9 cellular contexts compared by ENCODE assay signal in the genomic region with DNA sequence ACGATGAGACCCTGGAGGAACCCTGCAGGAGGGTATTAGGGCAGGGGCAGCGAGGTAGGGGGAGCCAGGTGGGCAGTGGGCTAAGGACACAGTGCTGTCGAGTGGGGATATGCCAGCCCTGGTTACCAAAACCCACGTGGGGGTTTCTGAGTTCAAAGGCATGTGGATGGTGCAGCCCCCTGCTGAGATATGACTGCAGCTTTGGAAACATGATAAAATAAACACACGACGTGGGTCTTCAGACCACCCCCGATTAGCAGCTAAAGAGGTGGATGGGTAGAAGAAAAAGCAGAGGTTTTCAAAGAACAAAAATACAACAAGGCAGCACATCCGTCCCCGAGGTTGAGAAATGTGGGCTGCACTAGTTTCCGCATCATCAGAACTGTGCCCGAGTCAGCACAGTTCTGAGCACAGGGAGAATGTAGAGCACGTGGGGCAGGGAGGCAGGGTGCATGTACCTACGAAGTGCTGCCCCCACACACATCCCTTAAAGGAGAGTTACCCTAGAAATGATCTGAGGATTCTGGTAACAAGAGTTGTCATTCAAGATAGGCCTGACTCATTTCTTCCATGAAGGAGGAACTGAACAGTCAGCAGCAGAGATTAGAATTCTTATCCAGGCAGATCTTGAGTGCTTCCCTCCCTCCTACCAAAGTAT.
DNase-seq lines count a peak whose midpoint lies in the region; ATAC-seq and TF ChIP-seq lines count a peak whose summit lies in the region.
"Had no signal": no experiment of that assay in that cellular context is flagged by ENCODE, and none has a peak within 500 bp of the region (broad histone marks: within the 10 kb centered on the region; RNA-seq: fewer than 3 reads in every experiment).

No MANE protein-coding gene starts in this region.

- no peak overlapping the region for H3K27ac ChIP-seq in endodermal cell (ENCODE audit: low read depth, low read length)

- H3K36me3 ChIP-seq in endodermal cell (ENCODE audit: control insufficient read depth, insufficient read depth, low read length) = no peaks in the 10 kb centered on the region
- H3K36me3 ChIP-seq: MG63 had no signal

- H3K4me3 ChIP-seq in endodermal cell (ENCODE audit: low read length) = no peak overlapping the region
- H3K4me3 ChIP-seq: MG63 had no signal

- peaks cover 0 to 8% of the 10 kb centered on the region in 2 donors for H3K27me3 Mint-ChIP-seq in effector memory CD8-positive, alpha-beta T cell
- H3K27me3 Mint-ChIP-seq in endodermal cell (ENCODE audit: insufficient read depth) = peaks cover 89% of the 10 kb centered on the region

- TF ChIP-seq CTCF in endodermal cell (conservative IDR thresholded peaks at IDR 0.05) = no peak

- ATAC-seq in effector memory CD8-positive, alpha-beta T cell (replicated peaks) = peak; percentile 47
- ATAC-seq in HG03457 (IDR thresholded peaks at IDR 0.05; ENCODE audit: unreplicated experiment) = no peak

- no peaks in the 10 kb centered on the region for H3K4me1 ChIP-seq in endodermal cell (ENCODE audit: control insufficient read depth, insufficient read depth, low read length)

- H3K4me3 Mint-ChIP-seq in effector memory CD8-positive, alpha-beta T cell = peak overlapping the region in 1 of 2 donors; percentile 3
- no peak overlapping the region for H3K4me3 Mint-ChIP-seq in endodermal cell

- no peaks in the 10 kb centered on the region for H3K9me3 ChIP-seq in endodermal cell (ENCODE audit: control insufficient read depth, low read length)
- H3K9me3 ChIP-seq: MG63 had no signal

- 71 to 84% methylated on average over 9 to 13 of the region's 13 CpGs for WGBS in endodermal cell (ENCODE audit: insufficient coverage in 1 of 2, insufficient read length in 1 of 2), 2 experiments

- peaks cover 18 to 20% of the 10 kb centered on the region in 2 donors for H3K4me1 Mint-ChIP-seq in effector memory CD8-positive, alpha-beta T cell (ENCODE audit: low read depth in 2 of 2)
- peaks cover 3% of the 10 kb centered on the region for H3K4me1 Mint-ChIP-seq in endodermal cell

- DNase-seq in HT1080 (ENCODE audit: low read depth) (peak; percentile 15), DMS153 treated with DMSO at 0.1 percent for 48 hours (lab: John Stamatoyannopoulos, UW; ENCODE audit: unreplicated experiment) (no peak), ureter (ENCODE audit: low spot score) (no peak), endodermal cell (no peak)
- DNase-seq in activated CD8-positive, alpha-beta memory T cell treated with anti-CD3 and anti-CD28 coated beads for 24 hours = peak; percentile 66
- DNase-seq in effector memory CD8-positive, alpha-beta T cell = no peak
- DNase-seq in stimulated activated CD8-positive, alpha-beta memory T cell treated with anti-CD3 and anti-CD28 coated beads, Interleukin-12 subunit alpha, Interleukin-12 subunit beta, amount 100 ng/mL, for 4 hours (ENCODE audit: low read depth) = peak; percentile 10
- DNase-seq: MG63 had no signal

- H3K36me3 Mint-ChIP-seq in effector memory CD8-positive, alpha-beta T cell (ENCODE audit: insufficient read depth) = peaks cover 6% of the 10 kb centered on the region
- no peaks in the 10 kb centered on the region for H3K36me3 Mint-ChIP-seq in endodermal cell (ENCODE audit: low read depth)

- no peaks in the 10 kb centered on the region for H3K9me3 Mint-ChIP-seq in effector memory CD8-positive, alpha-beta T cell
- no peaks in the 10 kb centered on the region for H3K9me3 Mint-ChIP-seq in endodermal cell

- H3K27me3 ChIP-seq in endodermal cell (ENCODE audit: control insufficient read depth, insufficient read depth, low read length, poor library complexity, severe bottlenecking) = peaks cover 86% of the 10 kb centered on the region
- H3K27me3 ChIP-seq: MG63 had no signal

- H3K27ac Mint-ChIP-seq in effector memory CD8-positive, alpha-beta T cell = no peak overlapping the region
- no peak overlapping the region for H3K27ac Mint-ChIP-seq in endodermal cell

- no peak overlapping the region for H3K9ac ChIP-seq in endodermal cell (ENCODE audit: extremely low read depth, low read length, poor library complexity, severe bottlenecking)

Comparison
In these comparisons a context has a peak if more than half of its experiments do, and no peak if none do; other contexts are left out.
1. DNase-seq: peak in HT1080 (single experiment), activated CD8-positive, alpha-beta memory T cell treated with anti-CD3 and anti-CD28 coated beads for 24 hours (single experiment) and stimulated activated CD8-positive, alpha-beta memory T cell treated with anti-CD3 and anti-CD28 coated beads, Interleukin-12 subunit alpha, Interleukin-12 subunit beta, amount 100 ng/mL, for 4 hours (single experiment); none in effector memory CD8-positive, alpha-beta T cell (0 of 3), DMS153 treated with DMSO at 0.1 percent for 48 hours (single experiment), ureter (single experiment) and endodermal cell (single experiment).